Comparison of ENCODE assay signal across 16 cellular contexts in genomic region chr22:25374871-25375270, GRCh38.
"Had no signal": no experiment of that assay in that cellular context is flagged by ENCODE, and none has a peak within 500 bp of the region (broad histone marks: within the 10 kb centered on the region; RNA-seq: fewer than 3 reads in every experiment).

No MANE protein-coding gene starts in this region.

- H3K4me3 ChIP-seq: body of pancreas, neural progenitor cell, prostate gland, right atrium auricular region, SK-N-MC, thoracic aorta had no signal

- H3K27me3 ChIP-seq: body of pancreas, foreskin keratinocyte, neural progenitor cell, right atrium auricular region had no signal

- H3K4me3 Mint-ChIP-seq: mesothelial cell of epicardium had no signal

- H3K27ac Mint-ChIP-seq: mesothelial cell of epicardium, neural progenitor cell had no signal

- H3K9me3 ChIP-seq: body of pancreas, prostate gland, right atrium auricular region, thoracic aorta had no signal

- H3K4me1 Mint-ChIP-seq: mesothelial cell of epicardium, neural progenitor cell had no signal

- ATAC-seq: body of pancreas, foreskin keratinocyte had no signal

- H3K4me1 ChIP-seq: body of pancreas, foreskin keratinocyte, neural progenitor cell, prostate gland, right atrium auricular region had no signal

- H3K27ac ChIP-seq: body of pancreas, epithelial cell of prostate, foreskin keratinocyte, neural progenitor cell, prostate gland, right atrium auricular region, SK-N-MC, thoracic aorta had no signal

- H3K36me3 ChIP-seq: neural progenitor cell, prostate gland had no signal

- H2AFZ ChIP-seq: neural progenitor cell had no signal

- H3K9me3 Mint-ChIP-seq: mesothelial cell of epicardium, neural progenitor cell had no signal

- H3K4me2 ChIP-seq: neural progenitor cell had no signal

- DNase-seq: activated CD4-positive, CD25-positive, alpha-beta regulatory T cell treated with anti-CD3 and anti-CD28 coated beads, Interleukin-2, amount 50 U/mL, for 72 hours; activated gamma-delta T cell treated with Interleukin-2 at 50 U/mL for 16 hours; body of pancreas; dermis blood vessel endothelial cell; effector memory CD4-positive, alpha-beta T cell; foreskin keratinocyte; glutamatergic neuron; hippocampal formation; islet precursor cell had no signal
